In the genomic region with DNA sequence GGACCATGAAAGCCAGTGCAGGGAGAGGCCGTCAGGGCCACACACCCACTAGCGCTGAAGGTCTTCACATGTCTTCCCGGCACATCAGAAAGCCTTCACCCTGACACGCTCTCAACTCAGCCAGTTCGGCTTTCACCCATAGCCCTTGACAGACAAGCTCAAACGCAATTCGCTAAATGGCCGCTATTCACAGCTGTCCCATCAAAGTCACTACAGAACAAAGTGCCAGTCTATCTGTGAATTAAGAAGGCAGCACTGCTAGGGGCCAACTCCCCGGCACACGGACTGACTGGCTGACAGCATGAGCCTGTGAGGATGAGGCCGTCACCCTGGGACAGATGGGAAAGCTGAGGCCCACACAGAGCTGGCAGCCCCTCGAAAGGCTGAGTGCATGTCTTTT, we compare ENCODE assay signal across 13 cellular contexts. TPM values are rescaled to one million over a fixed set of nuclear protein-coding genes. Genes with fewer than 3 reads are reported as not detected.
DNase-seq lines count a peak whose midpoint lies in the region; ATAC-seq and TF ChIP-seq lines count a peak whose summit lies in the region.
"Had no signal": no experiment of that assay in that cellular context is flagged by ENCODE, and none has a peak within 500 bp of the region (broad histone marks: within the 10 kb centered on the region; RNA-seq: fewer than 3 reads in every experiment).

No MANE protein-coding gene starts in this region.

- H3K27ac Mint-ChIP-seq in type B pancreatic cell: peak overlapping the region; percentile 21
- H3K27ac Mint-ChIP-seq: CD4-positive, CD25-positive, alpha-beta regulatory T cell; T-helper 2 cell treated with Interferon-gamma antibody and Interleukin-4, amounts not matched to agents 5 μg/mL and 100 μg/mL, for 36 hours had no signal

- peaks cover 6 to 24% of the 10 kb centered on the region in 2 donors for H3K4me1 ChIP-seq in ascending aorta
- H3K4me1 ChIP-seq: body of pancreas had no signal

- peaks cover 17% of the 10 kb centered on the region for H3K4me1 Mint-ChIP-seq in type B pancreatic cell (ENCODE audit: unreplicated experiment)

- TF ChIP-seq CTCF in ascending aorta (IDR thresholded peaks at IDR 0.05) (no peak), type B pancreatic cell (conservative IDR thresholded peaks at IDR 0.05) (no peak), omental fat pad (IDR thresholded peaks at IDR 0.05) (no peak)

- no peaks in the 10 kb centered on the region for H3K27me3 Mint-ChIP-seq in type B pancreatic cell
- H3K27me3 Mint-ChIP-seq: CD4-positive, CD25-positive, alpha-beta regulatory T cell had no signal

- peaks cover 26% of the 10 kb centered on the region for H3K36me3 Mint-ChIP-seq in type B pancreatic cell

- H3K27ac ChIP-seq in ascending aorta: peak overlapping the region; percentile 67 to 79
- H3K27ac ChIP-seq: body of pancreas had no signal

- DNase-seq in ascending aorta (ENCODE audit: low spot score in 2 of 2) (no peak), head of caudate nucleus (peak in 39 of 42 donors; percentile 23 to 80 (median 56)), occipital lobe (lab: John Stamatoyannopoulos, UW) (peak; percentile 28), type B pancreatic cell (ENCODE audit: extremely low spot score, unreplicated experiment) (no peak), MG63 (no peak), HT-29 (ENCODE audit: low spot score) (no peak), omental fat pad (ENCODE audit: low spot score) (no peak)
- DNase-seq: activated CD4-positive, alpha-beta T cell treated with anti-CD3 and anti-CD28 coated beads, Interleukin-2, amount 50 U/mL, for 4 hours; CD4-positive, CD25-positive, alpha-beta regulatory T cell; NCI-H446 had no signal

- H3K4me3 Mint-ChIP-seq in type B pancreatic cell: no peak overlapping the region
- H3K4me3 Mint-ChIP-seq: CD4-positive, CD25-positive, alpha-beta regulatory T cell; T-helper 2 cell treated with Interferon-gamma antibody and Interleukin-4, amounts not matched to agents 5 μg/mL and 100 μg/mL, for 36 hours had no signal

- no peaks in the 10 kb centered on the region for H3K9me3 Mint-ChIP-seq in type B pancreatic cell
- H3K9me3 Mint-ChIP-seq: CD4-positive, CD25-positive, alpha-beta regulatory T cell; T-helper 2 cell treated with Interferon-gamma antibody and Interleukin-4, amounts not matched to agents 5 μg/mL and 100 μg/mL, for 36 hours had no signal

- H3K36me3 ChIP-seq in ascending aorta (peaks cover 48 to 50% of the 10 kb centered on the region in 2 donors), MG63 (peaks cover 7% of the 10 kb centered on the region; the same call in 1 of the 2 replicates)
- H3K36me3 ChIP-seq: ovary had no signal

- H3K27me3 ChIP-seq in ascending aorta: no peaks in the 10 kb centered on the region
- H3K27me3 ChIP-seq in MG63: no peaks in the 10 kb centered on the region
- H3K27me3 ChIP-seq: body of pancreas, ovary had no signal

- H3K4me3 ChIP-seq in ascending aorta (no peak overlapping the region), MG63 (no peak overlapping the region)
- H3K4me3 ChIP-seq: body of pancreas, ovary had no signal

- ATAC-seq in omental fat pad (ENCODE audit: low FRiP score): no peak
- ATAC-seq: body of pancreas had no signal

- H3K9me3 ChIP-seq in ascending aorta: no peaks in the 10 kb centered on the region
- no peaks in the 10 kb centered on the region for H3K9me3 ChIP-seq in MG63
- H3K9me3 ChIP-seq: body of pancreas, ovary had no signal

- intact Hi-C loops in ascending aorta (cut with DNase I) (loop anchor here (5.0 kb wide), 1 partner anchor 198 kb away; a partner anchor contains a TSS), head of caudate nucleus (cut with DNase I) (no loop called here)

RNA-seq across cellular contexts. Expression of a gene that starts 45.7 kb away (rescaled TPM):
- 74.5 TPM for total RNA-seq in ascending aorta
- total RNA-seq in occipital lobe: 34.9 TPM
- total RNA-seq in type B pancreatic cell (ENCODE audit: low replicate concordance): 34.0 and 43.8 TPM in 2 replicates
- 20.3 and 33.2 TPM in 2 replicates for total RNA-seq in MG63 (2014; rRNA removed; shearing (Covaris generic); ENCODE audit: low replicate concordance)
- 7.5 and 9.7 TPM in 2 replicates for total RNA-seq in HT-29 (2014; rRNA removed; shearing (Covaris generic))
- 10 to 100 TPM; 14.7 to 28.2 (median 23.6) TPM for total RNA-seq in omental fat pad

RNA-seq across cellular contexts. Expression of a gene that starts 45.8 kb away (rescaled TPM):
- total RNA-seq in ascending aorta: 39.8 TPM
- total RNA-seq in occipital lobe: 18.9 TPM
- total RNA-seq in type B pancreatic cell (ENCODE audit: low replicate concordance): 32.3 and 33.5 TPM in 2 replicates
- 3.2 and 13.4 TPM in 2 replicates for total RNA-seq in MG63 (2014; rRNA removed; shearing (Covaris generic); ENCODE audit: low replicate concordance)
- 26.8 and 34.0 TPM in 2 replicates for total RNA-seq in HT-29 (2014; rRNA removed; shearing (Covaris generic))
- 10 to 100 TPM; 18.1 to 28.3 (median 23.1) TPM for total RNA-seq in omental fat pad

Comparison
In these comparisons a context has a peak if more than half of its experiments do, and no peak if none do; other contexts are left out.
1. DNase-seq: peak in head of caudate nucleus (39 of 42) and occipital lobe (single experiment); none in ascending aorta (0 of 2), type B pancreatic cell (single experiment), MG63 (single experiment), HT-29 (single experiment) and omental fat pad (single experiment).